ENCODE assay signal across 13 cellular contexts in the genomic region with DNA sequence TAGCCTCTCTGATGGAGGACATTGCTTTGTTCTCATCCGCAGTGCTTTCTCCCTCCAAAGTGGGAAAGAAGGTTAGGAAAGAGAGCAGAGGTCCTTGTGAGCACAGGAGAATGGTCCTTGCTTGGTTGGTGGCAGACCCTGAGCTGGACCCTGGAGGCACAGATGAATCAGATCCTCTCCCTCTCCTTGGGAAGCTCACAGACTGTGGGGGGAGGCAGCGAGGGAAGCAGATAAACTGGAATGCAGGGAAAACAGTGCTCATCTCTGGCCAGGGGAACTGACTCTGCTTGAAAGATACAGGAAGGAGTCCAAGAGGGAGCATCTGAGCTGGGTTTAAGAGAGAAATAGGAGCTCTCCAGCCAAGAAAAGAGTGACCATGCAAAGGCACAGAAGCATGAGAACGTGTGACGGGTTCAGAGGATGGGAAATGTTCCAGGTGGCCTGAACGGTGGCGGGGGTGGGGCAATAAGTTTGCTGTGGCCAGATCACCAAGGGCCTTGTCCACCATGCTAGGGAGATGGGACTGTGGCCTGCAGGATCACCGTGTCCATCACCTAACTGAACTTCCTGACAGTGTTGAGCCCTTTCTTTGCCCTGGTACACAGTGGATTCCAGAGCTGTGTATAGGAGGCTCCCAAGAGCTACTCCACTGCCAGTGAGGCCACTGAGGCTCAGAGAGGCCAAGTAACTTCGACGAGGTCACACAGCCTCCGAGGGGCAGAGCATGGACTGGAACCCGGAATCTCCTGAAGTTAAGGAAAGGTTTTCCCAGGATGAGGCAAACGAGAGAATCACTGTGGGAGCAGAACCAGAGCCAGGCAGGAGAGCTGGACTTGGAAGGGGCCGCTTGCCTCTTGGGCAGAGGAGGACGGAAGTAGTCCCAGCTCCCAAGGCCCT. TPM values are rescaled to one million over a fixed set of nuclear protein-coding genes. Genes with fewer than 3 reads are reported as not detected.
DNase-seq lines count a peak whose midpoint lies in the region; ATAC-seq and TF ChIP-seq lines count a peak whose summit lies in the region.
"Had no signal": no experiment of that assay in that cellular context is flagged by ENCODE, and none has a peak within 500 bp of the region (broad histone marks: within the 10 kb centered on the region; RNA-seq: fewer than 3 reads in every experiment).

No MANE protein-coding gene starts in this region.

- H3K36me3 ChIP-seq in PC-9 (ENCODE audit: low read depth) (no peaks in the 10 kb centered on the region), neuronal stem cell (replicated peaks in 1 of 2; ENCODE audit: control insufficient read depth in 2 of 2, insufficient read depth in 2 of 2, low read length in 2 of 2) (no peaks in the 10 kb centered on the region)

- peak overlapping the region; percentile 42 for H2BK15ac ChIP-seq in neuronal stem cell (ENCODE audit: low read length)

- no peak for TF ChIP-seq CTCF in PC-9 (conservative IDR thresholded peaks at IDR 0.05)

- POLR2A ChIA-PET in PC-9 (lab: Charles Lee; ENCODE audit: unreplicated experiment) (no interaction called here), HEK293T (lab: Yijun Ruan, JAX) (no interaction called here)

- intact Hi-C loops in PC-9 (cut with micrococcal nuclease; ENCODE audit: unreplicated experiment) = no loop called here

- no TSS peak for BruUV-seq in PC-9 (replicated peaks; lab: Mats Ljungman, UMichigan)

- H2AFZ ChIP-seq in PC-9 (no peak overlapping the region), neuronal stem cell (ENCODE audit: low read length) (no peak overlapping the region)

- WGBS in neuronal stem cell (ENCODE audit: extremely low coverage in 2 of 2, insufficient read length in 2 of 2, insufficient replicate concordance in 1 of 2), 2 donors = no CpG with 5 or more reads among the region's 14 CpGs

- no peaks in the 10 kb centered on the region for H4K20me1 ChIP-seq in PC-9 (ENCODE audit: insufficient read depth)

- H3F3A ChIP-seq in PC-9 (ENCODE audit: insufficient read depth, low read depth) = peaks cover 8% of the 10 kb centered on the region; the same call in 1 of the 2 replicates

- no peaks in the 10 kb centered on the region for H3K9me3 ChIP-seq in PC-9 (ENCODE audit: insufficient read depth, low read depth)
- H3K9me3 ChIP-seq in neuronal stem cell (replicated peaks in 1 of 2; ENCODE audit: control insufficient read depth in 2 of 2, insufficient read depth in 1 of 2, low read depth in 1 of 2, low read length in 2 of 2) = no peaks in the 10 kb centered on the region

- no peak overlapping the region for H4K8ac ChIP-seq in neuronal stem cell (ENCODE audit: low read depth, low read length)

- H3K14ac ChIP-seq in neuronal stem cell (ENCODE audit: low read length) = no peak overlapping the region

- H3K4me3 ChIP-seq in PC-9 = no peak overlapping the region
- H3K4me3 ChIP-seq in neuronal stem cell (ENCODE audit: low read length in 2 of 2) = no peak overlapping the region

- H3K18ac ChIP-seq in neuronal stem cell (ENCODE audit: low read length) = no peak overlapping the region

- H3K79me2 ChIP-seq in PC-9 (ENCODE audit: low read depth) = no peaks in the 10 kb centered on the region

- H3K4me2 ChIP-seq in PC-9 (peak overlapping the region; percentile 76), neuronal stem cell (ENCODE audit: insufficient read depth, low read length, poor library complexity, severe bottlenecking) (no peak overlapping the region)

- peaks cover 18% of the 10 kb centered on the region for H3K4me1 ChIP-seq in PC-9 (replicated peaks; ENCODE audit: insufficient read depth)
- H3K4me1 ChIP-seq in neuronal stem cell (ENCODE audit: control insufficient read depth in 2 of 2, insufficient read depth in 1 of 2, low read depth in 1 of 2, low read length in 2 of 2) = peaks cover 0 to 15% of the 10 kb centered on the region in 2 donors

- CTCF ChIA-PET in PC-9 (lab: Charles Lee) (no interaction called here), HEK293T (lab: Yijun Ruan, JAX) (interaction anchor here (0.6 to 1.1 kb wide), 2 partner anchors 201 to 251 kb away, joined by 4 read pairs; no protein-coding TSS in a partner anchor)

- peak overlapping the region; percentile 27 for H2AK5ac ChIP-seq in neuronal stem cell (ENCODE audit: low read depth, low read length)

- no peak for ATAC-seq in HG02623 (IDR thresholded peaks at IDR 0.05; ENCODE audit: unreplicated experiment)
- ATAC-seq: left lobe of liver had no signal

- H3K27me3 ChIP-seq in PC-9 (ENCODE audit: insufficient read depth, low read depth) (peaks cover 38% of the 10 kb centered on the region), neuronal stem cell (ENCODE audit: control insufficient read depth in 3 of 3, insufficient read depth in 3 of 3, low read depth in 1 of 3, low read length in 3 of 3) (peaks cover 0 to 60% (median 0%) of the 10 kb centered on the region in 3 experiments)

- H3K4ac ChIP-seq in neuronal stem cell (ENCODE audit: low read length) = no peak overlapping the region

- no peak overlapping the region for H3K27ac ChIP-seq in PC-9
- H3K27ac ChIP-seq in neuronal stem cell (replicated peaks; ENCODE audit: low read length) = no peak overlapping the region

- H3K79me1 ChIP-seq in neuronal stem cell (ENCODE audit: low read depth, low read length) = no peaks in the 10 kb centered on the region

- H4K91ac ChIP-seq in neuronal stem cell (ENCODE audit: low read depth, low read length, poor library complexity) = peak overlapping the region; percentile 24

- H2BK12ac ChIP-seq in neuronal stem cell (ENCODE audit: low read length) = no peak overlapping the region

- no peak overlapping the region for H2BK120ac ChIP-seq in neuronal stem cell (ENCODE audit: low read depth, low read length)

- no peak overlapping the region for H2BK5ac ChIP-seq in neuronal stem cell (ENCODE audit: low read length)

- no peak overlapping the region for H3K23ac ChIP-seq in neuronal stem cell (ENCODE audit: low read depth, low read length, poor library complexity)

- no peaks in the 10 kb centered on the region for H3K9me2 ChIP-seq in PC-9 (ENCODE audit: insufficient read depth)

- DNase-seq in EL = peak; percentile 77
- no peak for DNase-seq in PC-9
- DNase-seq in cerebellum (ENCODE audit: low spot score) = peak; percentile 23
- DNase-seq in neuronal stem cell (ENCODE audit: low spot score) = no peak
- DNase-seq in NOMO-1 treated with dmso at 0.1 percent for 144 hours (lab: John Stamatoyannopoulos, UW; ENCODE audit: unreplicated experiment) = no peak
- DNase-seq in HT-29 (ENCODE audit: low spot score) = no peak
- no peak for DNase-seq in HEK293T (ENCODE audit: extremely low spot score)
- DNase-seq: Calu3; NCI-H187; NK-92 treated with Interleukin-12 subunit alpha and Interleukin-12 subunit beta, amount 100 ng/mL, for 24 hours; occipital lobe had no signal

- no peak overlapping the region for H3K9ac ChIP-seq in neuronal stem cell (ENCODE audit: low read depth, low read length, poor library complexity)

TF ChIP-seq in HEK293T, 16 proteins besides CTCF, POLR2A, EP300 and RAD21:
- TF ChIP-seq L3MBTL2 (conservative IDR thresholded peaks at IDR 0.05) (no peak), SUZ12 (IDR thresholded peaks at IDR 0.05) (no peak), FOXA1 (IDR thresholded peaks at IDR 0.05) (no peak), LEF1 (IDR thresholded peaks at IDR 0.05; ENCODE audit: borderline replicate concordance) (no peak), FOXK2 (IDR thresholded peaks at IDR 0.05) (no peak), TARDBP (IDR thresholded peaks at IDR 0.05) (no peak), ARNT (IDR thresholded peaks at IDR 0.05) (no peak), ZNF384 (IDR thresholded peaks at IDR 0.05) (no peak)

RNA-seq across cellular contexts. Expression of a gene that starts 52.3 kb away (rescaled TPM):
- total RNA-seq in PC-9 (2021) = not detected in 2 replicates
- 0.27 TPM for total RNA-seq in cerebellum
- 0.08 TPM for polyA plus RNA-seq in neuronal stem cell (2013, experiment 1 of 2)
- polyA plus RNA-seq in neuronal stem cell (2013, experiment 2 of 2) = 0.10 TPM
- total RNA-seq in HT-29 (2014; rRNA removed; shearing (Covaris generic)) = not detected in 2 replicates
- total RNA-seq: Calu3, left lobe of liver, occipital lobe had no signal

Comparison
In these comparisons a context has a peak if more than half of its experiments do, and no peak if none do; other contexts are left out.
1. DNase-seq: peak in EL (single experiment) and cerebellum (single experiment); none in PC-9 (0 of 2), neuronal stem cell (single experiment), NOMO-1 treated with dmso at 0.1 percent for 144 hours (single experiment), HT-29 (single experiment) and HEK293T (single experiment).